In the genomic region with DNA sequence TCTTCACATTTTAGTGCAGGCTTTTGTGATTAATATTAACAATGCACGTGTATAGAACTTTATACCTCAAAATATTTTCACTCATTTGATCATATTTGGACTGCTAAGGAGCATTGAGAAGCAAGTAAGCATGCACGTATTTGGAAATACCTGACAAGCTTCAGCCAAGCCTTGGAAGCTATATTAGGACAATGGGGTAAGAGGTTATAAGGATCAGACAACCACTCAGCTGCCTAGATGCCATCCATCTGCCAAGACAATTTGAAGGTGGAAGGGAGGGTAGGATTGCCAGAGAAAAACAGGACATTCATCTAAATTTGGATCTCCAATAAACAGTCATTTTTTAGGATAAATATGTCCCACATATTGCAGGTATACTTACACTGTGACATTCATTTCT, we compare ENCODE assay signal across 25 cellular contexts.
DNase-seq lines count a peak whose midpoint lies in the region; ATAC-seq and TF ChIP-seq lines count a peak whose summit lies in the region.
"Had no signal": no experiment of that assay in that cellular context is flagged by ENCODE, and none has a peak within 500 bp of the region (broad histone marks: within the 10 kb centered on the region; RNA-seq: fewer than 3 reads in every experiment).

No MANE protein-coding gene starts in this region.

- no peaks in the 10 kb centered on the region for H3K27me3 ChIP-seq in CD4-positive, CD25-positive, alpha-beta regulatory T cell (ENCODE audit: control insufficient read depth, insufficient read depth, low read length)
- H3K27me3 ChIP-seq in lower lobe of right lung (ENCODE audit: low read depth), result no peaks in the 10 kb centered on the region
- H3K27me3 ChIP-seq: MG63, uterus had no signal

- H3K9me3 ChIP-seq in CD4-positive, CD25-positive, alpha-beta regulatory T cell (ENCODE audit: control insufficient read depth in 2 of 2, low read length in 2 of 2), result no peaks in the 10 kb centered on the region
- H3K9me3 ChIP-seq in KOPT-K1 (ENCODE audit: insufficient read depth, low read length, poor library complexity, severe bottlenecking) (no peaks in the 10 kb centered on the region), lower lobe of right lung (no peaks in the 10 kb centered on the region)
- H3K9me3 ChIP-seq: MG63, uterus had no signal

- H3K36me3 Mint-ChIP-seq in activated CD4-positive, alpha-beta T cell treated with anti-CD3 and anti-CD28 coated beads, Interleukin-2, amount 10 ng/mL, durations not matched to agents 24 days and 14 days (ENCODE audit: low read depth), result peaks cover 5% of the 10 kb centered on the region
- H3K36me3 Mint-ChIP-seq in CD4-positive, CD25-positive, alpha-beta regulatory T cell, result no peaks in the 10 kb centered on the region
- H3K36me3 Mint-ChIP-seq: brain, mesothelial cell of epicardium had no signal

- H3K4me1 ChIP-seq in CD4-positive, CD25-positive, alpha-beta regulatory T cell (ENCODE audit: control insufficient read depth, insufficient read depth, low read length, poor library complexity, severe bottlenecking), result peaks cover 45% of the 10 kb centered on the region
- H3K4me1 ChIP-seq in lower lobe of right lung, result no peaks in the 10 kb centered on the region
- H3K4me1 ChIP-seq: uterus had no signal

- no peak for DNase-seq in activated CD4-positive, alpha-beta T cell treated with anti-CD3 and anti-CD28 coated beads, Interleukin-2, amount 10 ng/mL, durations not matched to agents 24 days and 14 days
- DNase-seq in activated CD4-positive, alpha-beta T cell treated with anti-CD3 and anti-CD28 coated beads, Interleukin-2, amount 50 U/mL, for 4 hours, result no peak
- DNase-seq in CD4-positive, CD25-positive, alpha-beta regulatory T cell, result no peak
- peak; percentile 24 for DNase-seq in cerebellar cortex (ENCODE audit: low spot score)
- DNase-seq in lower lobe of right lung, result no peak
- DNase-seq in COR-L47 (lab: John Stamatoyannopoulos, UW), result no peak
- DNase-seq: activated CD4-positive, CD25-positive, alpha-beta regulatory T cell; DMS79; effector CD4-positive, alpha-beta T cell; MG63; NCI-H2029; NCI-H526; SHP77; uterus had no signal

- no peaks in the 10 kb centered on the region for H3K27me3 Mint-ChIP-seq in activated CD4-positive, alpha-beta T cell treated with anti-CD3 and anti-CD28 coated beads, Interleukin-2, amount 10 ng/mL, durations not matched to agents 24 days and 14 days
- no peaks in the 10 kb centered on the region for H3K27me3 Mint-ChIP-seq in CD4-positive, CD25-positive, alpha-beta regulatory T cell
- H3K27me3 Mint-ChIP-seq: B cell; brain; stimulated activated naive CD8-positive, alpha-beta T cell treated with anti-CD3 and anti-CD28 coated beads, Interleukin-15, Interleukin-2, amounts not matched to agents 100 ng/mL and 50 ng/mL, for 24 hours had no signal

- TF ChIP-seq CTCF in lower lobe of right lung (IDR thresholded peaks at IDR 0.05), result no peak

- peaks cover 11% of the 10 kb centered on the region for H3K9me3 Mint-ChIP-seq in activated CD4-positive, alpha-beta T cell treated with anti-CD3 and anti-CD28 coated beads, Interleukin-2, amount 10 ng/mL, durations not matched to agents 24 days and 14 days
- H3K9me3 Mint-ChIP-seq in CD4-positive, CD25-positive, alpha-beta regulatory T cell, result peaks cover 0 to 3% (median 0%) of the 10 kb centered on the region in 7 donors
- H3K9me3 Mint-ChIP-seq: activated T-helper 2 cell treated with anti-CD3 and anti-CD28 coated beads, Interferon-gamma antibody, Interleukin-2, Interleukin-4, amounts not matched to agents 10 μg/mL and 5 μg/mL and 100 μg/mL, durations not matched to agents 14 hours and 24 hours and 36 hours; brain; mesothelial cell of epicardium; nephron; stimulated activated naive CD8-positive, alpha-beta T cell treated with anti-CD3 and anti-CD28 coated beads, Interleukin-15, Interleukin-2, amounts not matched to agents 100 ng/mL and 50 ng/mL, for 24 hours had no signal

- peak overlapping the region; percentile 81 for H3K27ac ChIP-seq in CD4-positive, CD25-positive, alpha-beta regulatory T cell (ENCODE audit: insufficient read depth, low read length, poor library complexity, severe bottlenecking)
- peak overlapping the region; percentile 39 for H3K27ac ChIP-seq in KOPT-K1 (ENCODE audit: low read depth, low read length, poor library complexity, severe bottlenecking)
- H3K27ac ChIP-seq in lower lobe of right lung, result no peak overlapping the region
- H3K27ac ChIP-seq: epithelial cell of prostate had no signal

- H3K4me3 ChIP-seq in CD4-positive, CD25-positive, alpha-beta regulatory T cell (ENCODE audit: low read depth, low read length), result peak overlapping the region; percentile 67
- H3K4me3 ChIP-seq in lower lobe of right lung, result no peak overlapping the region
- H3K4me3 ChIP-seq: K562, MG63, uterus had no signal

- H3K4me3 Mint-ChIP-seq in activated CD4-positive, alpha-beta T cell treated with anti-CD3 and anti-CD28 coated beads, Interleukin-2, amount 10 ng/mL, durations not matched to agents 24 days and 14 days, result no peak overlapping the region
- H3K4me3 Mint-ChIP-seq in CD4-positive, CD25-positive, alpha-beta regulatory T cell, result peak overlapping the region in 3 of 4 donors; percentile 56 to 81 (median 77)
- H3K4me3 Mint-ChIP-seq: B cell, brain, mesothelial cell of epicardium, nephron had no signal

- intact Hi-C loops in activated CD4-positive, alpha-beta T cell treated with anti-CD3 and anti-CD28 coated beads, Interleukin-2, amount 10 ng/mL, durations not matched to agents 24 days and 14 days (cut with micrococcal nuclease), result loop anchor here (1.0 kb wide), 1 partner anchor 17 kb away; no protein-coding TSS in a partner anchor
- intact Hi-C loops in lower lobe of right lung (cut with DNase I), result no loop called here

- ATAC-seq in CD4-positive, CD25-positive, alpha-beta regulatory T cell (ENCODE audit: low read depth in 2 of 2), result no peak
- ATAC-seq in HG03442 (IDR thresholded peaks at IDR 0.05; ENCODE audit: unreplicated experiment), result no peak
- no peak for ATAC-seq in lower lobe of right lung
- ATAC-seq: HCT116, K562 had no signal

- no peaks in the 10 kb centered on the region for H3K36me3 ChIP-seq in CD4-positive, CD25-positive, alpha-beta regulatory T cell (ENCODE audit: control insufficient read depth, insufficient read depth, low read length)
- H3K36me3 ChIP-seq in KOPT-K1 (ENCODE audit: insufficient read depth, low read length) (no peaks in the 10 kb centered on the region), lower lobe of right lung (no peaks in the 10 kb centered on the region)
- H3K36me3 ChIP-seq: MG63, uterus had no signal

- H3K4me1 Mint-ChIP-seq in activated CD4-positive, alpha-beta T cell treated with anti-CD3 and anti-CD28 coated beads, Interleukin-2, amount 10 ng/mL, durations not matched to agents 24 days and 14 days, result peaks cover 52% of the 10 kb centered on the region
- peaks cover 21 to 74% (median 55%) of the 10 kb centered on the region in 4 donors for H3K4me1 Mint-ChIP-seq in CD4-positive, CD25-positive, alpha-beta regulatory T cell

- peak overlapping the region; percentile 23 for H3K27ac Mint-ChIP-seq in activated CD4-positive, alpha-beta T cell treated with anti-CD3 and anti-CD28 coated beads, Interleukin-2, amount 10 ng/mL, durations not matched to agents 24 days and 14 days
- peak overlapping the region; percentile 96 to 98 (median 96) for H3K27ac Mint-ChIP-seq in CD4-positive, CD25-positive, alpha-beta regulatory T cell
- H3K27ac Mint-ChIP-seq: B cell, brain, mesothelial cell of epicardium, nephron had no signal
